Comparison of ENCODE assay signal across 9 cellular contexts in genomic region chr17:80546267-80546666, GRCh38. TPM values are rescaled to one million over a fixed set of nuclear protein-coding genes. Genes with fewer than 3 reads are reported as not detected.
DNase-seq lines count a peak whose midpoint lies in the region; ATAC-seq and TF ChIP-seq lines count a peak whose summit lies in the region.
"Had no signal": no experiment of that assay in that cellular context is flagged by ENCODE, and none has a peak within 500 bp of the region (broad histone marks: within the 10 kb centered on the region; RNA-seq: fewer than 3 reads in every experiment).

No MANE protein-coding gene starts in this region.

- H3K36me3 ChIP-seq in OCI-LY7 (ENCODE audit: insufficient read depth, low read length) (peaks cover 22% of the 10 kb centered on the region; the same call in 1 of the 2 replicates), endodermal cell (ENCODE audit: control insufficient read depth, insufficient read depth, low read length) (no peaks in the 10 kb centered on the region)

- no peaks in the 10 kb centered on the region for H3K27me3 ChIP-seq in endodermal cell (ENCODE audit: control insufficient read depth, insufficient read depth, low read length, poor library complexity, severe bottlenecking)

- H4K20me1 ChIP-seq in OCI-LY7 (ENCODE audit: insufficient read depth, low read length) = peaks cover 10% of the 10 kb centered on the region

- peaks cover 63% of the 10 kb centered on the region for H3K79me2 ChIP-seq in OCI-LY7 (ENCODE audit: insufficient read depth, low read depth, low read length)

- ATAC-seq in HG02759 (IDR thresholded peaks at IDR 0.05; ENCODE audit: unreplicated experiment) = no peak
- ATAC-seq in GM19351 (IDR thresholded peaks at IDR 0.05; ENCODE audit: unreplicated experiment) = no peak

- BruUV-seq in OCI-LY7 (replicated peaks; lab: Mats Ljungman, UMichigan) = no TSS peak

- CTCF ChIA-PET in OCI-LY7 (lab: Charles Lee; ENCODE audit: unreplicated experiment) = interaction anchor here (0.5 kb wide), 1 partner anchor 295 kb away, joined by 3 read pairs; no protein-coding TSS in a partner anchor

- H3K4me3 ChIP-seq in OCI-LY7 (ENCODE audit: low read depth, low read length, poor library complexity, severe bottlenecking) (peak overlapping the region; percentile 92), endodermal cell (ENCODE audit: low read length) (peak overlapping the region; percentile 81), skeletal muscle cell (ENCODE audit: low read depth, low read length) (peak overlapping the region; percentile 95)

- peaks cover 26% of the 10 kb centered on the region for H3K4me1 Mint-ChIP-seq in T-helper 2 cell treated with Interferon-gamma antibody and Interleukin-4, amounts not matched to agents 5 μg/mL and 100 μg/mL, for 36 hours (ENCODE audit: low read depth)
- peaks cover 16% of the 10 kb centered on the region for H3K4me1 Mint-ChIP-seq in endodermal cell

- H3K27ac Mint-ChIP-seq in T-helper 2 cell treated with Interferon-gamma antibody and Interleukin-4, amounts not matched to agents 5 μg/mL and 100 μg/mL, for 36 hours = no peak overlapping the region
- H3K27ac Mint-ChIP-seq in endodermal cell = no peak overlapping the region

- peaks cover 4% of the 10 kb centered on the region for H3K36me3 Mint-ChIP-seq in T-helper 2 cell treated with Interferon-gamma antibody and Interleukin-4, amounts not matched to agents 5 μg/mL and 100 μg/mL, for 36 hours (ENCODE audit: low read depth)
- no peaks in the 10 kb centered on the region for H3K36me3 Mint-ChIP-seq in endodermal cell (ENCODE audit: low read depth)

- H3K4me3 Mint-ChIP-seq in T-helper 2 cell treated with Interferon-gamma antibody and Interleukin-4, amounts not matched to agents 5 μg/mL and 100 μg/mL, for 36 hours = peak overlapping the region; percentile 92
- H3K4me3 Mint-ChIP-seq in endodermal cell = peak overlapping the region; percentile 90

- peak overlapping the region; percentile 94 for H3K9ac ChIP-seq in endodermal cell (ENCODE audit: extremely low read depth, low read length, poor library complexity, severe bottlenecking)

- H3K4me1 ChIP-seq in OCI-LY7 (ENCODE audit: insufficient read depth, low read length, poor library complexity, severe bottlenecking) = peaks cover 32% of the 10 kb centered on the region
- H3K4me1 ChIP-seq in endodermal cell (ENCODE audit: control insufficient read depth, insufficient read depth, low read length) = no peaks in the 10 kb centered on the region

- WGBS in endodermal cell (ENCODE audit: insufficient coverage in 1 of 2, insufficient read length in 1 of 2), 2 experiments = 82 to 100% methylated on average over 1 to 5 of the region's 5 CpGs

- TF ChIP-seq CTCF in OCI-LY7 (conservative IDR thresholded peaks at IDR 0.05; ENCODE audit: low read length) = no peak
- no peak for TF ChIP-seq CTCF in endodermal cell (conservative IDR thresholded peaks at IDR 0.05)

- H2AFZ ChIP-seq in OCI-LY7 (ENCODE audit: low read length) = no peak overlapping the region

- no peaks in the 10 kb centered on the region for H3K9me3 Mint-ChIP-seq in T-helper 2 cell treated with Interferon-gamma antibody and Interleukin-4, amounts not matched to agents 5 μg/mL and 100 μg/mL, for 36 hours
- no peaks in the 10 kb centered on the region for H3K9me3 Mint-ChIP-seq in endodermal cell

- no peaks in the 10 kb centered on the region for H3K9me2 ChIP-seq in OCI-LY7 (ENCODE audit: insufficient read depth, low read length)

- no peak for DNase-seq in T-helper 2 cell treated with Interferon-gamma antibody and Interleukin-4, amounts not matched to agents 5 μg/mL and 100 μg/mL, for 36 hours (ENCODE audit: low spot score)
- DNase-seq in T-helper 2 cell (no peak), OCI-LY7 (ENCODE audit: low spot score) (no peak), endodermal cell (no peak), skeletal muscle cell (ENCODE audit: low read depth) (no peak), GM19238 (ENCODE audit: insufficient read length, low spot score) (no peak)
- DNase-seq: NK-92 treated with Interleukin-12 subunit alpha and Interleukin-12 subunit beta, amount 100 ng/mL, for 24 hours had no signal

- H3K27me3 Mint-ChIP-seq in T-helper 2 cell treated with Interferon-gamma antibody and Interleukin-4, amounts not matched to agents 5 μg/mL and 100 μg/mL, for 36 hours (ENCODE audit: low read depth) = no peaks in the 10 kb centered on the region
- peaks cover 14% of the 10 kb centered on the region for H3K27me3 Mint-ChIP-seq in endodermal cell (ENCODE audit: insufficient read depth)

- POLR2A ChIA-PET in OCI-LY7 (lab: Charles Lee) = interaction anchor here (0.6 to 0.8 kb wide), 2 partner anchors 20 to 327 kb away, joined by 3 to 5 read pairs; no protein-coding TSS in a partner anchor

- H3K9me3 ChIP-seq in OCI-LY7 (ENCODE audit: low read length) (no peaks in the 10 kb centered on the region), endodermal cell (ENCODE audit: control insufficient read depth, low read length) (no peaks in the 10 kb centered on the region)

- peak overlapping the region; percentile 98 for H3K4me2 ChIP-seq in OCI-LY7 (ENCODE audit: low read length)

- H3K27ac ChIP-seq in OCI-LY7 (ENCODE audit: low read depth, low read length, poor library complexity, severe bottlenecking) (no peak overlapping the region), endodermal cell (ENCODE audit: low read depth, low read length) (no peak overlapping the region)

- intact Hi-C loops in OCI-LY7 (cut with micrococcal nuclease; ENCODE audit: unreplicated experiment) = no loop called here

RNA-seq across cellular contexts. Expression of gene RPTOR, which starts 1.6 kb away (rescaled TPM):
- 41.3 and 48.1 TPM in 2 replicates for total RNA-seq in OCI-LY7 (2014; rRNA removed; shearing (Covaris generic))
- total RNA-seq in OCI-LY7 (2022) = 80.1 and 87.8 TPM in 2 replicates
- total RNA-seq in endodermal cell = 10 to 100 TPM; 45.1 to 53.4 TPM
- 17.1 TPM for polyA plus RNA-seq in endodermal cell (2013, experiment 1 of 2)
- 17.6 TPM for polyA plus RNA-seq in endodermal cell (2013, experiment 2 of 2)
